12 cellular contexts compared by ENCODE assay signal in genomic region chr7:134827889-134828288, GRCh38. TPM values are rescaled to one million over a fixed set of nuclear protein-coding genes. Genes with fewer than 3 reads are reported as not detected.
DNase-seq lines count a peak whose midpoint lies in the region; ATAC-seq and TF ChIP-seq lines count a peak whose summit lies in the region.
"Had no signal": no experiment of that assay in that cellular context is flagged by ENCODE, and none has a peak within 500 bp of the region (broad histone marks: within the 10 kb centered on the region; RNA-seq: fewer than 3 reads in every experiment).

No MANE protein-coding gene starts in this region.

- H3K36me3 Mint-ChIP-seq in activated naive CD8-positive, alpha-beta T cell treated with anti-CD3 and anti-CD28 coated beads for 36 hours = peaks cover 1% of the 10 kb centered on the region
- H3K36me3 Mint-ChIP-seq: activated CD4-positive, alpha-beta memory T cell treated with anti-CD3 and anti-CD28 coated beads for 36 hours; memory B cell had no signal

- TF ChIP-seq CTCF in coronary artery (IDR thresholded peaks at IDR 0.05) (no peak), mucosa of descending colon (IDR thresholded peaks at IDR 0.05) (no peak)

- no peaks in the 10 kb centered on the region for H3K9me3 ChIP-seq in mucosa of descending colon

- H3K4me1 Mint-ChIP-seq in activated naive CD8-positive, alpha-beta T cell treated with anti-CD3 and anti-CD28 coated beads for 36 hours = no peaks in the 10 kb centered on the region
- H3K4me1 Mint-ChIP-seq: memory B cell had no signal

- H3K27me3 Mint-ChIP-seq in activated naive CD8-positive, alpha-beta T cell treated with anti-CD3 and anti-CD28 coated beads for 36 hours = no peaks in the 10 kb centered on the region
- H3K27me3 Mint-ChIP-seq: activated CD4-positive, alpha-beta memory T cell treated with anti-CD3 and anti-CD28 coated beads for 36 hours had no signal

- peak; percentile 31 for ATAC-seq in mucosa of descending colon
- no peak for ATAC-seq in HG03571 (IDR thresholded peaks at IDR 0.05; ENCODE audit: unreplicated experiment)

- intact Hi-C loops in mucosa of descending colon (cut with DNase I, micrococcal nuclease) = no loop called here

- no peak overlapping the region for H3K4me3 Mint-ChIP-seq in activated naive CD8-positive, alpha-beta T cell treated with anti-CD3 and anti-CD28 coated beads for 36 hours
- H3K4me3 Mint-ChIP-seq: activated CD4-positive, alpha-beta memory T cell treated with anti-CD3 and anti-CD28 coated beads for 36 hours; memory B cell had no signal

- H3K36me3 ChIP-seq in mucosa of descending colon (ENCODE audit: low read depth) = no peaks in the 10 kb centered on the region

- peak overlapping the region; percentile 48 for H3K4me3 ChIP-seq in coronary artery
- H3K4me3 ChIP-seq in mucosa of descending colon = no peak overlapping the region

- H3K27ac ChIP-seq in coronary artery = peak overlapping the region; percentile 88
- H3K27ac ChIP-seq: C4-2B had no signal

- DNase-seq in HCEC 1CT (peak; percentile 87), coronary artery (ENCODE audit: low spot score) (no peak), mucosa of descending colon (no peak), superior temporal gyrus (ENCODE audit: extremely low spot score) (peak; percentile 24), A172 (ENCODE audit: low spot score) (no peak)
- DNase-seq in stimulated activated CD4-positive, alpha-beta T cell treated with anti-CD3 and anti-CD28 coated beads, Interleukin-4, amount 100 ng/mL, for 1 hour = no peak
- DNase-seq in activated naive CD8-positive, alpha-beta T cell treated with anti-CD3 and anti-CD28 coated beads for 36 hours = no peak
- DNase-seq: activated CD4-positive, alpha-beta memory T cell treated with anti-CD3 and anti-CD28 coated beads for 36 hours; retina had no signal

- no peaks in the 10 kb centered on the region for H3K4me1 ChIP-seq in mucosa of descending colon (ENCODE audit: low read depth)

- H3K27ac Mint-ChIP-seq in activated naive CD8-positive, alpha-beta T cell treated with anti-CD3 and anti-CD28 coated beads for 36 hours = no peak overlapping the region
- H3K27ac Mint-ChIP-seq: activated CD4-positive, alpha-beta memory T cell treated with anti-CD3 and anti-CD28 coated beads for 36 hours; memory B cell had no signal

- H3K9me3 Mint-ChIP-seq in activated naive CD8-positive, alpha-beta T cell treated with anti-CD3 and anti-CD28 coated beads for 36 hours = no peaks in the 10 kb centered on the region
- H3K9me3 Mint-ChIP-seq: activated CD4-positive, alpha-beta memory T cell treated with anti-CD3 and anti-CD28 coated beads for 36 hours; memory B cell had no signal

RNA-seq across cellular contexts. Expression of gene CALD1, which starts 48.5 kb away (rescaled TPM):
- 1,000 to 10,000 TPM in 1 of 3 donors, 100 to 1,000 TPM in 1, 10 to 100 TPM in 1; 40.3 to 1,241 (median 134) TPM for total RNA-seq in mucosa of descending colon
- total RNA-seq in A172 (2014; rRNA removed; shearing (Covaris generic)) = 83.9 and 99.8 TPM in 2 replicates
- 1 to 10 TPM; 1.1 TPM for total RNA-seq in activated naive CD8-positive, alpha-beta T cell treated with anti-CD3 and anti-CD28 coated beads for 36 hours

Comparison
In these comparisons a context has a peak if more than half of its experiments do, and no peak if none do; other contexts are left out.
1. DNase-seq: peak in HCEC 1CT (single experiment) and superior temporal gyrus (single experiment); none in coronary artery (single experiment), mucosa of descending colon (0 of 3), A172 (single experiment), stimulated activated CD4-positive, alpha-beta T cell treated with anti-CD3 and anti-CD28 coated beads, Interleukin-4, amount 100 ng/mL, for 1 hour (single experiment) and activated naive CD8-positive, alpha-beta T cell treated with anti-CD3 and anti-CD28 coated beads for 36 hours (single experiment).
2. RNA of gene CALD1, which starts 48.5 kb away (total RNA-seq): 40.3 to 1,241 TPM in mucosa of descending colon and 83.9 to 99.8 TPM in A172; 1.1 TPM in activated naive CD8-positive, alpha-beta T cell treated with anti-CD3 and anti-CD28 coated beads for 36 hours; every median in the first group is over 10 times any median in the second.